In genomic region chr2:227933891-227934290, GRCh38 we compare ENCODE assay signal across 23 cellular contexts.
"Had no signal": no experiment of that assay in that cellular context is flagged by ENCODE, and none has a peak within 500 bp of the region (broad histone marks: within the 10 kb centered on the region; RNA-seq: fewer than 3 reads in every experiment).

No MANE protein-coding gene starts in this region.

- H3K4me1 Mint-ChIP-seq: activated B cell treated with CpG ODN at 0.5 μM for 24 hours; activated naive CD8-positive, alpha-beta T cell treated with anti-CD3 and anti-CD28 coated beads, Interleukin-2, amount 10 ng/mL, durations not matched to agents 7 days and 5 days; memory B cell; stimulated activated effector memory CD8-positive, alpha-beta T cell treated with anti-CD3 and anti-CD28 coated beads, Interleukin-12 subunit alpha, Interleukin-12 subunit beta, amount 100 ng/mL, for 72 hours had no signal

- H3K27ac Mint-ChIP-seq: activated B cell treated with CpG ODN at 0.5 μM for 24 hours; activated CD8-positive, alpha-beta T cell treated with anti-CD3 and anti-CD28 coated beads for 36 hours; activated naive CD8-positive, alpha-beta T cell treated with anti-CD3 and anti-CD28 coated beads, Interleukin-2, amount 10 ng/mL, durations not matched to agents 7 days and 5 days; activated T-helper 2 cell treated with anti-CD3 and anti-CD28 coated beads, Interferon-gamma antibody, Interleukin-2, Interleukin-4, amounts not matched to agents 10 μg/mL and 5 μg/mL and 100 μg/mL, durations not matched to agents 14 hours and 24 hours and 36 hours; dendritic cell treated with granulocyte-macrophage colony-stimulating factor and Interleukin-4, amounts not matched to agents 40 ng/mL and 50 ng/mL, for 4 days; memory B cell; naive thymus-derived CD4-positive, alpha-beta T cell; stimulated activated effector memory CD8-positive, alpha-beta T cell treated with anti-CD3 and anti-CD28 coated beads, Interleukin-12 subunit alpha, Interleukin-12 subunit beta, amount 100 ng/mL, for 72 hours had no signal

- H3K4me3 Mint-ChIP-seq: activated B cell treated with CpG ODN at 0.5 μM for 24 hours; activated CD8-positive, alpha-beta T cell treated with anti-CD3 and anti-CD28 coated beads for 36 hours; activated naive CD8-positive, alpha-beta T cell treated with anti-CD3 and anti-CD28 coated beads, Interleukin-2, amount 10 ng/mL, durations not matched to agents 7 days and 5 days; dendritic cell treated with granulocyte-macrophage colony-stimulating factor and Interleukin-4, amounts not matched to agents 40 ng/mL and 50 ng/mL, for 4 days; memory B cell; naive thymus-derived CD4-positive, alpha-beta T cell; stimulated activated effector memory CD8-positive, alpha-beta T cell treated with anti-CD3 and anti-CD28 coated beads, Interleukin-12 subunit alpha, Interleukin-12 subunit beta, amount 100 ng/mL, for 72 hours had no signal

- H3K36me3 Mint-ChIP-seq: activated naive CD8-positive, alpha-beta T cell treated with anti-CD3 and anti-CD28 coated beads, Interleukin-2, amount 10 ng/mL, durations not matched to agents 7 days and 5 days; memory B cell; naive thymus-derived CD4-positive, alpha-beta T cell; stimulated activated effector memory CD8-positive, alpha-beta T cell treated with anti-CD3 and anti-CD28 coated beads, Interleukin-12 subunit alpha, Interleukin-12 subunit beta, amount 100 ng/mL, for 72 hours had no signal

- H3K9me3 Mint-ChIP-seq: activated B cell treated with CpG ODN at 0.5 μM for 24 hours; activated CD8-positive, alpha-beta T cell treated with anti-CD3 and anti-CD28 coated beads for 36 hours; activated naive CD8-positive, alpha-beta T cell treated with anti-CD3 and anti-CD28 coated beads, Interleukin-2, amount 10 ng/mL, durations not matched to agents 7 days and 5 days; activated T-helper 2 cell treated with anti-CD3 and anti-CD28 coated beads, Interferon-gamma antibody, Interleukin-2, Interleukin-4, amounts not matched to agents 10 μg/mL and 5 μg/mL and 100 μg/mL, durations not matched to agents 14 hours and 24 hours and 36 hours; dendritic cell treated with granulocyte-macrophage colony-stimulating factor and Interleukin-4, amounts not matched to agents 40 ng/mL and 50 ng/mL, for 4 days; memory B cell had no signal

- H3K4me3 ChIP-seq: cardiac muscle cell, gastroesophageal sphincter, heart right ventricle, pancreas, stomach, testis, upper lobe of right lung had no signal

- FAIRE-seq: pancreas had no signal

- ATAC-seq: activated CD8-positive, alpha-beta T cell treated with anti-CD3 and anti-CD28 coated beads for 36 hours; esophagus mucosa; gastroesophageal sphincter; heart right ventricle; naive thymus-derived CD4-positive, alpha-beta T cell; pancreas; sciatic nerve; stimulated activated effector memory CD8-positive, alpha-beta T cell treated with anti-CD3 and anti-CD28 coated beads, Interleukin-12 subunit alpha, Interleukin-12 subunit beta, amount 100 ng/mL, for 72 hours; upper lobe of right lung had no signal

- H3K27me3 Mint-ChIP-seq: activated CD8-positive, alpha-beta T cell treated with anti-CD3 and anti-CD28 coated beads for 36 hours; dendritic cell treated with granulocyte-macrophage colony-stimulating factor and Interleukin-4, amounts not matched to agents 40 ng/mL and 50 ng/mL, for 4 days had no signal

- DNase-seq: activated B cell treated with CpG ODN at 0.5 μM for 24 hours; activated CD4-positive, alpha-beta T cell treated with anti-CD3 and anti-CD28 coated beads for 48 hours; activated CD8-positive, alpha-beta T cell treated with anti-CD3 and anti-CD28 coated beads for 36 hours; activated naive CD4-positive, alpha-beta T cell treated with Interleukin-2 at 50 U/mL for 16 hours; activated naive CD8-positive, alpha-beta T cell treated with anti-CD3 and anti-CD28 coated beads, Interleukin-2, amount 10 ng/mL, durations not matched to agents 7 days and 5 days; activated T-cell treated with anti-CD3 and anti-CD28 coated beads, Interleukin-2, amount 50 U/mL, for 1 hour; amygdala; effector CD8-positive, alpha-beta T cell; heart right ventricle; naive thymus-derived CD4-positive, alpha-beta T cell; pancreas; stimulated activated CD4-positive, alpha-beta T cell treated with anti-CD3 and anti-CD28 coated beads, Interleukin-4, amount 100 ng/mL, for 24 hours; stomach; testis; upper lobe of right lung had no signal
